ENCODE assay signal across 1 cellular context in genomic region chr20:64261138-64261537, GRCh38.
TF ChIP-seq lines count a peak whose summit lies in the region.

No MANE protein-coding gene starts in this region.

TF ChIP-seq in endothelial cell of umbilical vein, 7 proteins besides CTCF, POLR2A, EP300 and RAD21 (continued from another document):
- no peak for TF ChIP-seq MAX (IDR thresholded peaks at IDR 0.05; ENCODE audit: insufficient read depth, insufficient read length)
- TF ChIP-seq POLR2AphosphoS5 (IDR thresholded peaks at IDR 0.05; ENCODE audit: insufficient read depth, low read depth, low read length): no peak
- TF ChIP-seq JUN (IDR thresholded peaks at IDR 0.05; ENCODE audit: borderline replicate concordance, insufficient read depth, insufficient read length, low read depth): no peak
- TF ChIP-seq MYC (IDR thresholded peaks at IDR 0.05; ENCODE audit: low read depth, low read length): no peak
- no peak for TF ChIP-seq EZH2 (IDR thresholded peaks at IDR 0.05; ENCODE audit: borderline replicate concordance, low read depth, low read length, severe bottlenecking)
- no peak for TF ChIP-seq FOS (IDR thresholded peaks at IDR 0.05; ENCODE audit: borderline replicate concordance, insufficient read depth, low read length)
TF ChIP-seq in endothelial cell of umbilical vein: peak in this region for 0.
